Comparison of ENCODE assay signal across 16 cellular contexts in genomic region chr21:32457962-32458361, GRCh38. TPM values are rescaled to one million over a fixed set of nuclear protein-coding genes. Genes with fewer than 3 reads are reported as not detected.
A peak's percentile ranks its signal among the peaks of the same experiment; 100 is the strongest.
DNase-seq lines count a peak whose midpoint lies in the region; ATAC-seq and TF ChIP-seq lines count a peak whose summit lies in the region.
"Had no signal": no experiment of that assay in that cellular context is flagged by ENCODE, and none has a peak within 500 bp of the region (broad histone marks: within the 10 kb centered on the region; RNA-seq: fewer than 3 reads in every experiment).

No MANE protein-coding gene starts in this region.

- no peak for ATAC-seq in Right ventricle myocardium superior (ENCODE audit: poor library complexity)
- no peak for ATAC-seq in right lobe of liver

- H3K9me3 ChIP-seq in left ventricle myocardium inferior (replicated peaks) (no peaks in the 10 kb centered on the region), sigmoid colon (no peaks in the 10 kb centered on the region), uterus (no peaks in the 10 kb centered on the region), right lobe of liver (no peaks in the 10 kb centered on the region)
- H3K9me3 ChIP-seq: ovary had no signal

- H3K4me1 ChIP-seq in left ventricle myocardium inferior: peaks cover 49% of the 10 kb centered on the region
- peaks cover 0 to 27% (median 25%) of the 10 kb centered on the region in 4 donors for H3K4me1 ChIP-seq in sigmoid colon
- H3K4me1 ChIP-seq in uterus: peaks cover 14 to 25% of the 10 kb centered on the region in 2 donors
- H3K4me1 ChIP-seq in right lobe of liver: peaks cover 0 to 30% (median 0%) of the 10 kb centered on the region in 4 donors

- 74 to 90% methylated on average over 6 of the region's 6 CpGs for WGBS in sigmoid colon, 2 donors
- WGBS in right lobe of liver (ENCODE audit: insufficient coverage, low coverage, low lambda C conversion rate, missing lambda C conversion rate): 87% methylated on average over 3 of the region's 6 CpGs

- H3K36me3 ChIP-seq in left ventricle myocardium inferior (peaks cover 62% of the 10 kb centered on the region), sigmoid colon (peaks cover 6 to 41% (median 17%) of the 10 kb centered on the region in 4 donors), uterus (no peaks in the 10 kb centered on the region), right lobe of liver (no peaks in the 10 kb centered on the region)
- H3K36me3 ChIP-seq: ovary had no signal

- H3K27me3 ChIP-seq in left ventricle myocardium inferior (ENCODE audit: low read depth) (no peaks in the 10 kb centered on the region), dorsolateral prefrontal cortex (no peaks in the 10 kb centered on the region), sigmoid colon (no peaks in the 10 kb centered on the region), uterus (no peaks in the 10 kb centered on the region), right lobe of liver (no peaks in the 10 kb centered on the region)
- H3K27me3 ChIP-seq: ovary had no signal

- TF ChIP-seq CTCF in left ventricle myocardium inferior (IDR thresholded peaks at IDR 0.05; ENCODE audit: borderline replicate concordance) (no peak), dorsolateral prefrontal cortex (IDR thresholded peaks at IDR 0.05 in 54 of 56, conservative IDR thresholded peaks at IDR 0.05 in 2 of 56; ENCODE audit: low read depth in 1 of 56, partially characterized antibody in 56 of 56) (no peak), sigmoid colon (IDR thresholded peaks at IDR 0.05) (no peak), uterus (IDR thresholded peaks at IDR 0.05) (no peak), right lobe of liver (IDR thresholded peaks at IDR 0.05) (no peak)

- H3K4me3 ChIP-seq in left ventricle myocardium inferior (no peak overlapping the region), dorsolateral prefrontal cortex (no peak overlapping the region), sigmoid colon (no peak overlapping the region), uterus (no peak overlapping the region), right lobe of liver (no peak overlapping the region)
- H3K4me3 ChIP-seq: ovary had no signal

- TF ChIP-seq POLR2A in sigmoid colon (IDR thresholded peaks at IDR 0.05) (no peak), uterus (IDR thresholded peaks at IDR 0.05) (no peak), right lobe of liver (IDR thresholded peaks at IDR 0.05) (no peak)

- no peak for TF ChIP-seq EP300 in sigmoid colon (IDR thresholded peaks at IDR 0.05)

- H3K27ac ChIP-seq in left ventricle myocardium inferior (replicated peaks) (peak overlapping the region; percentile 80), dorsolateral prefrontal cortex (peak overlapping the region in 36 of 59 donors; percentile 18 to 83 (median 62)), sigmoid colon (peak overlapping the region; percentile 69 to 84 (median 74)), uterus (peak overlapping the region; percentile 93 to 99), right lobe of liver (peak overlapping the region in 1 of 3 donors; percentile 53)

- intact Hi-C loops in left ventricle myocardium inferior (cut with micrococcal nuclease) (no loop called here), Right ventricle myocardium superior (cut with DNase I) (no loop called here), dorsolateral prefrontal cortex (cut with DNase I) (no loop called here), sigmoid colon (cut with DNase I) (loop anchor here (5.0 to 10.0 kb wide), 2 partner anchors 46 to 57 kb away; partner anchors contain the start of gene EVA1C), uterus (cut with DNase I; ENCODE audit: low total_unique reads) (no loop called here), right lobe of liver (cut with DNase I) (no loop called here)

- DNase-seq in left ventricle myocardium inferior (no peak), Right ventricle myocardium superior (no peak), dorsolateral prefrontal cortex (no peak), sigmoid colon (no peak), uterus (no peak), NCI-H187 (lab: John Stamatoyannopoulos, UW) (no peak), right lobe of liver (no peak)
- no peak for DNase-seq in activated CD4-positive, alpha-beta T cell treated with anti-CD3 and anti-CD28 coated beads for 4 hours
- DNase-seq: activated CD4-positive, alpha-beta T cell treated with anti-CD3 and anti-CD28 coated beads for 1 hour; activated T-cell treated with anti-CD3 and anti-CD28 coated beads, Interleukin-2, amount 50 U/mL, for 48 hours; endodermal cell; naive B cell; NCI-H510A; NK-92 treated with Interleukin-12 subunit alpha and Interleukin-12 subunit beta, amount 100 ng/mL, for 24 hours had no signal

RNA-seq across cellular contexts. Expression of gene EVA1C, which starts 45.5 kb away (rescaled TPM):
- total RNA-seq in left ventricle myocardium inferior: 13.9 TPM
- total RNA-seq in Right ventricle myocardium superior: 12.9 TPM
- total RNA-seq in dorsolateral prefrontal cortex: 10 to 100 TPM; 15.9 to 52.5 (median 27.2) TPM
- 10 to 100 TPM; 32.1 to 53.8 (median 41.2) TPM for total RNA-seq in sigmoid colon
- polyA plus RNA-seq in sigmoid colon: 10 to 100 TPM in 1 of 3 donors, 1 to 10 TPM in 2; 3.5 to 10.8 (median 6.0) TPM
- 100 to 1,000 TPM in 1 of 4 donors, 10 to 100 TPM in 2, 1 to 10 TPM in 1; 8.3 to 105 (median 48.7) TPM for total RNA-seq in uterus
- 1 to 10 TPM; 2.4 to 5.9 (median 4.2) TPM for total RNA-seq in right lobe of liver
- total RNA-seq: HT1080 had no signal
